ENCODE assay signal across 13 cellular contexts in genomic region chr1:92957020-92957734, GRCh38. TPM values are rescaled to one million over a fixed set of nuclear protein-coding genes. Genes with fewer than 3 reads are reported as not detected.
DNase-seq lines count a peak whose midpoint lies in the region; ATAC-seq and TF ChIP-seq lines count a peak whose summit lies in the region.
"Had no signal": no experiment of that assay in that cellular context is flagged by ENCODE, and none has a peak within 500 bp of the region (broad histone marks: within the 10 kb centered on the region; RNA-seq: fewer than 3 reads in every experiment).

No MANE protein-coding gene starts in this region.

- no peak overlapping the region for H3K27ac ChIP-seq in HEK293 (ENCODE audit: extremely low read depth, low read depth, low read length)
- peak overlapping the region; percentile 92 for H3K27ac ChIP-seq in OCI-LY7 (ENCODE audit: low read depth, low read length, poor library complexity, severe bottlenecking)
- H3K27ac ChIP-seq in sigmoid colon = peak overlapping the region; percentile 10 to 99 (median 38)

- peak; percentile 25 for ATAC-seq in GM18858 (IDR thresholded peaks at IDR 0.05; ENCODE audit: unreplicated experiment)
- ATAC-seq: PC-3 had no signal

- H3K4me2 ChIP-seq in OCI-LY7 (ENCODE audit: low read length) = peak overlapping the region; percentile 82

- POLR2A ChIA-PET in HEK293 (lab: Yijun Ruan, JAX) = no interaction called here
- POLR2A ChIA-PET in OCI-LY7 (lab: Charles Lee) = interaction anchor here (0.5 to 8.8 kb wide), 21 partner anchors 8 to 210 kb away, joined by 3 to 106 read pairs (median 4); partner anchors contain the start of gene MTF2

- TF ChIP-seq EP300 in sigmoid colon (IDR thresholded peaks at IDR 0.05) = no peak

- TSS peak; percentile 34 for BruUV-seq in OCI-LY7 (replicated peaks; lab: Mats Ljungman, UMichigan)

- no peaks in the 10 kb centered on the region for H3K9me2 ChIP-seq in OCI-LY7 (ENCODE audit: insufficient read depth, low read length)

- no peaks in the 10 kb centered on the region for H4K20me1 ChIP-seq in OCI-LY7 (ENCODE audit: insufficient read depth, low read length)

- intact Hi-C loops in OCI-LY7 (cut with micrococcal nuclease; ENCODE audit: unreplicated experiment) = loop anchor here (5.0 to 10.0 kb wide), 2 partner anchors 225 to 1458 kb away; partner anchors contain the start of genes ABCD3, CCDC18 and TMED5
- intact Hi-C loops in sigmoid colon (cut with DNase I) = no loop called here

- H2AFZ ChIP-seq in OCI-LY7 (ENCODE audit: low read length) = no peak overlapping the region

- H3K4me1 ChIP-seq in HEK293 (ENCODE audit: control insufficient read depth, insufficient read depth, low read length) = 0 out of 2 replicates have a peak, but pooled peaks cover 2% of the 10 kb centered on the region
- peaks cover 75% of the 10 kb centered on the region for H3K4me1 ChIP-seq in OCI-LY7 (ENCODE audit: insufficient read depth, low read length, poor library complexity, severe bottlenecking)
- peaks cover 0 to 54% (median 34%) of the 10 kb centered on the region in 4 donors for H3K4me1 ChIP-seq in sigmoid colon

- peak; percentile 75 for DNase-seq in OCI-LY7 (ENCODE audit: low spot score)
- no peak for DNase-seq in sigmoid colon
- no peak for DNase-seq in activated effector memory CD4-positive, alpha-beta T cell treated with anti-CD3 and anti-CD28 coated beads, Interleukin-2, amount 50 U/mL, for 16 hours
- no peak for DNase-seq in kidney glomerular epithelial cell (lab: John Stamatoyannopoulos, UW)
- DNase-seq in NOMO-1 treated with DMSO at 0.1 percent for 48 hours (lab: John Stamatoyannopoulos, UW; ENCODE audit: unreplicated experiment) = no peak
- DNase-seq in SK-N-DZ (ENCODE audit: low spot score) = no peak
- DNase-seq: activated CD8-positive, alpha-beta memory T cell treated with anti-CD3 and anti-CD28 coated beads for 24 hours; effector CD8-positive, alpha-beta T cell; PC-3; tibial artery had no signal

- 69 to 76% methylated on average over 5 of the region's 5 CpGs for WGBS in sigmoid colon, 2 donors

- CTCF ChIA-PET in HEK293 (lab: Yijun Ruan, JAX) = interaction anchor here (0.6 to 3.7 kb wide), 6 partner anchors 37 to 212 kb away, joined by 3 to 42 read pairs (median 8); no protein-coding TSS in a partner anchor
- CTCF ChIA-PET in OCI-LY7 (lab: Charles Lee; ENCODE audit: unreplicated experiment) = interaction anchor here (0.9 to 2.9 kb wide), 4 partner anchors 18 to 97 kb away, joined by 3 to 10 read pairs (median 6); no protein-coding TSS in a partner anchor

- no peaks in the 10 kb centered on the region for H3K9me3 ChIP-seq in HEK293 (ENCODE audit: control insufficient read depth, insufficient read depth, low read depth, low read length)
- H3K9me3 ChIP-seq in OCI-LY7 (ENCODE audit: low read length) = no peaks in the 10 kb centered on the region
- H3K9me3 ChIP-seq in sigmoid colon = no peaks in the 10 kb centered on the region
- H3K9me3 ChIP-seq: tibial artery had no signal

- TF ChIP-seq CTCF in HEK293 (tag by site-specific recombination; IDR thresholded peaks at IDR 0.05) = no peak
- TF ChIP-seq CTCF in OCI-LY7 (conservative IDR thresholded peaks at IDR 0.05; ENCODE audit: low read length) = no peak
- no peak for TF ChIP-seq CTCF in sigmoid colon (IDR thresholded peaks at IDR 0.05)

- peaks cover 89% of the 10 kb centered on the region for H3K79me2 ChIP-seq in OCI-LY7 (ENCODE audit: insufficient read depth, low read depth, low read length)

- no peaks in the 10 kb centered on the region for H3K27me3 ChIP-seq in sigmoid colon
- H3K27me3 ChIP-seq: tibial artery had no signal

- H3K36me3 ChIP-seq in HEK293 (ENCODE audit: control insufficient read depth in 2 of 2, insufficient read depth in 1 of 2, low read length in 2 of 2) = no peaks in the 10 kb centered on the region
- H3K36me3 ChIP-seq in OCI-LY7 (ENCODE audit: insufficient read depth, low read length) = peaks cover 3% of the 10 kb centered on the region; the same call in 1 of the 2 replicates
- H3K36me3 ChIP-seq in sigmoid colon = no peaks in the 10 kb centered on the region
- H3K36me3 ChIP-seq: tibial artery had no signal

- H3K4me3 ChIP-seq in HEK293 (ENCODE audit: low read depth, low read length) (no peak overlapping the region), OCI-LY7 (ENCODE audit: low read depth, low read length, poor library complexity, severe bottlenecking) (peak overlapping the region; percentile 55), sigmoid colon (no peak overlapping the region)
- H3K4me3 ChIP-seq: skin epidermis, tibial artery had no signal

- TF ChIP-seq POLR2A in sigmoid colon (IDR thresholded peaks at IDR 0.05) = no peak

TF ChIP-seq in HEK293, 187 proteins besides CTCF, POLR2A, EP300 and RAD21:
- TF ChIP-seq ZNF600 (tag by site-specific recombination; IDR thresholded peaks at IDR 0.05) = no peak
- TF ChIP-seq PRDM1 (tag by site-specific recombination; IDR thresholded peaks at IDR 0.05) = no peak
- TF ChIP-seq ZNF707 (tag by site-specific recombination; IDR thresholded peaks at IDR 0.05) = no peak
- TF ChIP-seq SP7 (tag by site-specific recombination; IDR thresholded peaks at IDR 0.05) = peak; percentile 43; the same call in 1 of the 2 replicates
- TF ChIP-seq ZNF133 (tag by site-specific recombination; IDR thresholded peaks at IDR 0.05) = peak; percentile 58; the same call in 1 of the 2 replicates

RNA-seq across cellular contexts. Expression of gene DIPK1A, which starts 4.1 kb away (rescaled TPM):
- 13.0 and 13.5 TPM in 2 replicates for total RNA-seq in OCI-LY7 (2014; rRNA removed; shearing (Covaris generic))
- total RNA-seq in OCI-LY7 (2022) = 25.4 and 26.2 TPM in 2 replicates
- total RNA-seq in sigmoid colon = 10 to 100 TPM; 19.1 to 35.5 (median 26.7) TPM
- 1 to 10 TPM; 1.8 to 7.3 (median 2.5) TPM for polyA plus RNA-seq in sigmoid colon
- 8.2 and 10.8 TPM in 2 replicates for polyA plus RNA-seq in SK-N-DZ (2014; cell fraction: cytosol; rRNA removed)
- 3.0 and 6.4 TPM in 2 replicates for polyA plus RNA-seq in SK-N-DZ (2014; cell fraction: nucleus; rRNA removed)
